In genomic region chr5:112253478-112254250, GRCh38 we compare ENCODE assay signal across 1 cellular context.
TF ChIP-seq lines count a peak whose summit lies in the region.

No MANE protein-coding gene starts in this region.

TF ChIP-seq in GM23338, 12 proteins besides CTCF, POLR2A, EP300 and RAD21 (continued from another document):
- TF ChIP-seq NANOG (IDR thresholded peaks at IDR 0.05; ENCODE audit: borderline replicate concordance) (no peak), STAT1 (IDR thresholded peaks at IDR 0.05; ENCODE audit: unreplicated experiment) (no peak), ZNF331 (CRISPR knock-in tag; IDR thresholded peaks at IDR 0.05; ENCODE audit: low read depth) (no peak)
